In genomic region chrX:68831405-68832100, GRCh38 we compare ENCODE assay signal across 1 cellular context.
TF ChIP-seq lines count a peak whose summit lies in the region.

No MANE protein-coding gene starts in this region.

TF ChIP-seq in H1, 55 proteins besides CTCF, POLR2A, EP300 and RAD21 (continued from another document):
- TF ChIP-seq CHD7 (IDR thresholded peaks at IDR 0.05; ENCODE audit: insufficient replicate concordance, low read length), result no peak
- TF ChIP-seq YY1 (IDR thresholded peaks at IDR 0.05; ENCODE audit: low read depth, low read length), result no peak
- TF ChIP-seq PHF8 (conservative IDR thresholded peaks at IDR 0.05; ENCODE audit: low read depth, low read length), result no peak
- no peak for TF ChIP-seq GABPA (IDR thresholded peaks at IDR 0.05; ENCODE audit: borderline replicate concordance, insufficient read depth, low read length)
- TF ChIP-seq FOSL1 (IDR thresholded peaks at IDR 0.05; ENCODE audit: insufficient read depth, low read depth, low read length), result no peak
- TF ChIP-seq GTF2F1 (IDR thresholded peaks at IDR 0.05; ENCODE audit: borderline replicate concordance, low read depth, low read length), result no peak
- TF ChIP-seq BACH1 (IDR thresholded peaks at IDR 0.05; ENCODE audit: low read length), result no peak
- TF ChIP-seq MAX (IDR thresholded peaks at IDR 0.05), result no peak
- no peak for TF ChIP-seq RXRA (IDR thresholded peaks at IDR 0.05; ENCODE audit: insufficient read depth, low read depth, low read length)
